Comparison of ENCODE assay signal across 20 cellular contexts in the genomic region with DNA sequence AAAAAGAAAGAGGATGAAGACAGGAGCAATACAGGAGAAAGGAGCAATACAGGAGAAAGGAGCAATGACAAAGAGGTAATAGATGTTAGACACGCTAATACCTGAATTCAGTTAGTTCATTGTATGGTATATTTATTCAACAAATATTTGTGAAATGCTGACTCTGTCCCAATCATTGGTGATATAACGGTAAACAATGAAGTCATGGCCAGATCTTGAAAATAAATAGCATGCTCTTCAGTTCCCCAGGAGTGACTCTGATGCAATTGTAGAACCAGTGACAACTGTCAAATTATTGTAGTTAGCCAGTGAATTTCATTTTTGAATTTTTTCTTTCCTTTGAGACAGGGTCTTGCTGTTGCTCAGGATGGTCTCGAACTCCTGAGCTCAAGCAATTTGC. TPM values are rescaled to one million over a fixed set of nuclear protein-coding genes. Genes with fewer than 3 reads are reported as not detected.
A peak's percentile ranks its signal among the peaks of the same experiment; 100 is the strongest.
DNase-seq lines count a peak whose midpoint lies in the region; ATAC-seq and TF ChIP-seq lines count a peak whose summit lies in the region.
"Had no signal": no experiment of that assay in that cellular context is flagged by ENCODE, and none has a peak within 500 bp of the region (broad histone marks: within the 10 kb centered on the region; RNA-seq: fewer than 3 reads in every experiment).

No MANE protein-coding gene starts in this region.

- H3K36me3 Mint-ChIP-seq in WTC11 (peaks cover 25% of the 10 kb centered on the region), neural crest cell (ENCODE audit: low read depth) (peaks cover 19% of the 10 kb centered on the region)
- H3K36me3 Mint-ChIP-seq in activated naive CD4-positive, alpha-beta T cell treated with anti-CD3 and anti-CD28 coated beads, Interleukin-2, amount 50 U/mL, for 72 hours, result no peaks in the 10 kb centered on the region
- H3K36me3 Mint-ChIP-seq: CD4-positive, CD25-positive, alpha-beta regulatory T cell; CD8-positive, alpha-beta T cell had no signal

- H3K4me3 Mint-ChIP-seq in WTC11, result no peak overlapping the region
- no peak overlapping the region for H3K4me3 Mint-ChIP-seq in neural crest cell
- H3K4me3 Mint-ChIP-seq: B cell; CD4-positive, CD25-positive, alpha-beta regulatory T cell; CD8-positive, alpha-beta T cell had no signal

- H3K4me1 Mint-ChIP-seq in WTC11 (no peaks in the 10 kb centered on the region), neural crest cell (no peaks in the 10 kb centered on the region)
- H3K4me1 Mint-ChIP-seq: B cell; CD4-positive, CD25-positive, alpha-beta regulatory T cell had no signal

- TF ChIP-seq CTCF in WTC11 (IDR thresholded peaks at IDR 0.05) (no peak), neural crest cell (conservative IDR thresholded peaks at IDR 0.05) (no peak)

- ATAC-seq in WTC11, result no peak
- no peak for ATAC-seq in activated naive CD4-positive, alpha-beta T cell treated with anti-CD3 and anti-CD28 coated beads, Interleukin-2, amount 50 U/mL, for 72 hours
- no peak for ATAC-seq in GM19455 (IDR thresholded peaks at IDR 0.05; ENCODE audit: unreplicated experiment)
- ATAC-seq: CD8-positive, alpha-beta T cell had no signal

- POLR2A ChIA-PET in WTC11 (lab: Charles Lee), result no interaction called here

- H3K9me3 Mint-ChIP-seq in WTC11 (no peaks in the 10 kb centered on the region), neural crest cell (no peaks in the 10 kb centered on the region)
- H3K9me3 Mint-ChIP-seq in activated naive CD4-positive, alpha-beta T cell treated with anti-CD3 and anti-CD28 coated beads, Interleukin-2, amount 50 U/mL, for 72 hours, result no peaks in the 10 kb centered on the region
- H3K9me3 Mint-ChIP-seq: CD4-positive, CD25-positive, alpha-beta regulatory T cell; CD8-positive, alpha-beta T cell had no signal

- H3K27ac Mint-ChIP-seq in WTC11, result no peak overlapping the region
- peak overlapping the region; percentile 36 for H3K27ac Mint-ChIP-seq in neural crest cell (ENCODE audit: unreplicated experiment)
- no peak overlapping the region for H3K27ac Mint-ChIP-seq in activated naive CD4-positive, alpha-beta T cell treated with anti-CD3 and anti-CD28 coated beads, Interleukin-2, amount 50 U/mL, for 72 hours
- H3K27ac Mint-ChIP-seq: B cell; CD4-positive, CD25-positive, alpha-beta regulatory T cell; CD8-positive, alpha-beta T cell had no signal

- DNase-seq in DMS53 (lab: John Stamatoyannopoulos, UW) (peak; percentile 58), HuH-7 (ENCODE audit: low spot score) (peak; percentile 12), WTC11 (ENCODE audit: low spot score) (no peak), neural crest cell (ENCODE audit: low read depth, low spot score) (no peak), SIG-M5 treated with dmso at 0.1 percent for 504 hours (lab: John Stamatoyannopoulos, UW; ENCODE audit: unreplicated experiment) (no peak)
- no peak for DNase-seq in activated naive CD4-positive, alpha-beta T cell treated with anti-CD3 and anti-CD28 coated beads, Interleukin-2, amount 50 U/mL, for 72 hours (ENCODE audit: low spot score in 2 of 2)
- DNase-seq: Caco-2; CD4-positive, CD25-positive, alpha-beta regulatory T cell; CD8-positive, alpha-beta T cell; DMS153; DMS79 treated with DMSO at 0.1 percent for 48 hours; GF-D8; H7; HCEC 1CT had no signal

- CTCF ChIA-PET in WTC11 (lab: Charles Lee), result interaction anchor here (0.6 kb wide), 1 partner anchor 177 kb away, joined by 3 read pairs; no protein-coding TSS in a partner anchor

- H3K27me3 Mint-ChIP-seq in WTC11 (ENCODE audit: low read depth) (no peaks in the 10 kb centered on the region), neural crest cell (ENCODE audit: low read depth) (no peaks in the 10 kb centered on the region)
- H3K27me3 Mint-ChIP-seq: B cell; CD4-positive, CD25-positive, alpha-beta regulatory T cell had no signal

TF ChIP-seq in WTC11, 78 proteins besides CTCF, POLR2A, EP300 and RAD21:
- TF ChIP-seq GABPB1 (CRISPR knock-in tag; IDR thresholded peaks at IDR 0.05), result peak; percentile 83
- TF ChIP-seq ZNF423 (CRISPR knock-in tag; IDR thresholded peaks at IDR 0.05), result no peak
- TF ChIP-seq NR2C2 (CRISPR knock-in tag; IDR thresholded peaks at IDR 0.05), result no peak
- TF ChIP-seq, protein P1, sequence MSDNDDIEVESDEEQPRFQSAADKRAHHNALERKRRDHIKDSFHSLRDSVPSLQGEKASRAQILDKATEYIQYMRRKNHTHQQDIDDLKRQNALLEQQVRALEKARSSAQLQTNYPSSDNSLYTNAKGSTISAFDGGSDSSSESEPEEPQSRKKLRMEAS (CRISPR knock-in tag; IDR thresholded peaks at IDR 0.05), result no peak

RNA-seq across cellular contexts. Expression of a gene that starts 48.0 kb away (rescaled TPM):
- total RNA-seq in WTC11 (2021), result not detected in 3 replicates
- total RNA-seq in neural crest cell, result not detected in 2 replicates
- total RNA-seq in activated naive CD4-positive, alpha-beta T cell treated with anti-CD3 and anti-CD28 coated beads, Interleukin-2, amount 50 U/mL, for 72 hours, result not detected
- total RNA-seq: B cell; Caco-2; CD4-positive, CD25-positive, alpha-beta regulatory T cell; CD8-positive, alpha-beta T cell; Daoy; G401; GM23248; H1; H7 had no signal

RNA-seq across cellular contexts. Expression of a gene that starts 56.5 kb away (rescaled TPM):
- 5.9 to 10.5 TPM (median 8.4 TPM) in 3 replicates for total RNA-seq in WTC11 (2021)
- 10.6 and 12.9 TPM in 2 replicates for total RNA-seq in neural crest cell
- total RNA-seq in activated naive CD4-positive, alpha-beta T cell treated with anti-CD3 and anti-CD28 coated beads, Interleukin-2, amount 50 U/mL, for 72 hours, result not detected
- total RNA-seq: B cell; CD4-positive, CD25-positive, alpha-beta regulatory T cell; CD8-positive, alpha-beta T cell; Daoy; G401; GM23248 had no signal

Comparison
In these comparisons a context has a peak if more than half of its experiments do, and no peak if none do; other contexts are left out.
1. DNase-seq: peak in DMS53 (single experiment) and HuH-7 (single experiment); none in WTC11 (single experiment), neural crest cell (single experiment), SIG-M5 treated with dmso at 0.1 percent for 504 hours (single experiment) and activated naive CD4-positive, alpha-beta T cell treated with anti-CD3 and anti-CD28 coated beads, Interleukin-2, amount 50 U/mL, for 72 hours (0 of 2).